12 cellular contexts compared by ENCODE assay signal in the genomic region with DNA sequence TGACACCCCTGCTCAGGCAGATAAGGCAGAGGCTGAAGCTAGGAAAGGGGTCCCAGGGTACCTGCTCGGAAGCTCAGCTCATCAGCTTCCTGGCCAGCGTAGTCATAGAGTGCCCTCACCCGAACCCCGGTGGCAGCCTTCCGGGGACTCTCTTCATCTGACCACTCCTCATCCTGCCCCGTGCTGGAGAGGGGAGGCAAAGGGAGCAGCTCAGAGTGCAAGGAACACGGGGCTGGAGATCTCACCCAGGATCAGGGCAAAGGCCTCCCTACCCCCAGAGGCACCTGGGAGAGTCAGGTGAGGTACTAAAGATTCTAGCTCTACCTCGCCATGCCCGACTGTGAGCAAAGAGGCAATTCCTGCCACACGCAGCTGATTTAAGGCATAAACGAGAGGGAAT. TPM values are rescaled to one million over a fixed set of nuclear protein-coding genes. Genes with fewer than 3 reads are reported as not detected.
DNase-seq lines count a peak whose midpoint lies in the region; ATAC-seq and TF ChIP-seq lines count a peak whose summit lies in the region.
"Had no signal": no experiment of that assay in that cellular context is flagged by ENCODE, and none has a peak within 500 bp of the region (broad histone marks: within the 10 kb centered on the region; RNA-seq: fewer than 3 reads in every experiment).

No MANE protein-coding gene starts in this region.

- H3K27me3 ChIP-seq in BLaER1 (no peaks in the 10 kb centered on the region), NT2/D1 (ENCODE audit: insufficient read depth, insufficient read length) (no peaks in the 10 kb centered on the region), esophagus (ENCODE audit: control insufficient read depth in 1 of 2, insufficient read depth in 2 of 2, low read length in 2 of 2) (no peaks in the 10 kb centered on the region), prostate gland (replicated peaks; ENCODE audit: insufficient read depth) (no peaks in the 10 kb centered on the region), colonic mucosa (no peaks in the 10 kb centered on the region)

- peak overlapping the region; percentile 97 for H3K4me2 ChIP-seq in BLaER1

- DNase-seq in NT2/D1 (ENCODE audit: low read depth, low spot score) (no peak), prostate gland (ENCODE audit: low spot score) (no peak), colonic mucosa (no peak), NCI-H1694 (lab: John Stamatoyannopoulos, UW) (no peak)
- no peak for DNase-seq in activated effector memory CD4-positive, alpha-beta T cell treated with Interleukin-2 at 50 U/mL for 16 hours
- DNase-seq: dermis blood vessel endothelial cell, GM23248, KG1, NCI-H226 had no signal

- H3K27ac ChIP-seq in BLaER1 (peak overlapping the region; percentile 97), esophagus (ENCODE audit: low read depth in 2 of 2, low read length in 1 of 2) (peak overlapping the region; percentile 97 to 98), prostate gland (peak overlapping the region; percentile 97 to 100), colonic mucosa (no peak overlapping the region)

- peaks cover 36% of the 10 kb centered on the region for H4K20me1 ChIP-seq in BLaER1

- no peak for TF ChIP-seq POLR2A in prostate gland (IDR thresholded peaks at IDR 0.05)

- ATAC-seq in HG03196 (IDR thresholded peaks at IDR 0.05; ENCODE audit: unreplicated experiment) = no peak

- H3K4me1 ChIP-seq in BLaER1 = peaks cover 40% of the 10 kb centered on the region
- H3K4me1 ChIP-seq in NT2/D1 (ENCODE audit: insufficient read depth, insufficient read length) = peaks cover 30% of the 10 kb centered on the region
- peaks cover 2 to 13% of the 10 kb centered on the region in 2 donors for H3K4me1 ChIP-seq in esophagus (ENCODE audit: control insufficient read depth in 2 of 2, insufficient read depth in 2 of 2, low read length in 1 of 2)
- peaks cover 6% of the 10 kb centered on the region for H3K4me1 ChIP-seq in prostate gland (replicated peaks)
- H3K4me1 ChIP-seq in colonic mucosa = peaks cover 14% of the 10 kb centered on the region

- TF ChIP-seq CTCF in prostate gland (IDR thresholded peaks at IDR 0.05) (no peak), colonic mucosa (IDR thresholded peaks at IDR 0.05) (no peak)

- H3K4me3 ChIP-seq in BLaER1 (no peak overlapping the region), NT2/D1 (ENCODE audit: insufficient read length, low read depth) (no peak overlapping the region), esophagus (ENCODE audit: low read depth in 1 of 2, low read length in 2 of 2) (no peak overlapping the region), prostate gland (no peak overlapping the region), colonic mucosa (no peak overlapping the region)

- intact Hi-C loops in prostate gland (cut with DNase I) = loop anchor here (5.0 kb wide), 2 partner anchors 39 to 174 kb away; partner anchors contain the start of gene MYBPC3
- intact Hi-C loops in colonic mucosa (cut with DNase I) = loop anchor here (5.0 kb wide), 2 partner anchors 34 to 179 kb away; partner anchors contain the start of gene DDB2

- H3K36me3 ChIP-seq in BLaER1 = peaks cover 71% of the 10 kb centered on the region
- H3K36me3 ChIP-seq in NT2/D1 (ENCODE audit: insufficient read depth, insufficient read length, low read length) = peaks cover 72% of the 10 kb centered on the region
- H3K36me3 ChIP-seq in esophagus (ENCODE audit: control insufficient read depth in 2 of 2, insufficient read depth in 2 of 2, low read length in 1 of 2) = peaks cover under 1 to 38% of the 10 kb centered on the region in 2 donors
- peaks cover 0 to 3% of the 10 kb centered on the region in 2 donors for H3K36me3 ChIP-seq in prostate gland
- no peaks in the 10 kb centered on the region for H3K36me3 ChIP-seq in colonic mucosa

- no peaks in the 10 kb centered on the region for H3K9me3 ChIP-seq in BLaER1
- no peaks in the 10 kb centered on the region for H3K9me3 ChIP-seq in NT2/D1 (ENCODE audit: insufficient read depth, low read length)
- H3K9me3 ChIP-seq in esophagus (ENCODE audit: control insufficient read depth in 2 of 2, insufficient read depth in 1 of 2, low read depth in 1 of 2, low read length in 1 of 2) = no peaks in the 10 kb centered on the region
- no peaks in the 10 kb centered on the region for H3K9me3 ChIP-seq in prostate gland
- H3K9me3 ChIP-seq in colonic mucosa = no peaks in the 10 kb centered on the region

- WGBS in esophagus, 2 donors = 86 to 89% methylated on average over 10 to 11 of the region's 11 CpGs
- 79% methylated on average over 11 of the region's 11 CpGs for WGBS in prostate gland

- H3K9ac ChIP-seq in BLaER1 (peak overlapping the region; percentile 99), NT2/D1 (ENCODE audit: insufficient read length, low read depth) (peak overlapping the region; percentile 77), colonic mucosa (ENCODE audit: low read depth in 2 of 2, low read length in 2 of 2) (peak overlapping the region in 1 of 2 donors; percentile 94)

RNA-seq across cellular contexts. Expression of gene ARFGAP2, which starts 1.6 kb away (rescaled TPM):
- 10 to 100 TPM; 47.7 to 49.6 TPM for polyA plus RNA-seq in esophagus
- total RNA-seq in prostate gland = 100 to 1,000 TPM; 111 to 146 TPM
- total RNA-seq in colonic mucosa = 100 to 1,000 TPM in 1 of 2 donors, 10 to 100 TPM in 1; 64.6 to 109 TPM

RNA-seq across cellular contexts. Expression of gene PACSIN3, which starts 7.9 kb away (rescaled TPM):
- 10 to 100 TPM; 54.7 to 55.6 TPM for polyA plus RNA-seq in esophagus
- total RNA-seq in prostate gland (10 to 100 TPM; 38.3 to 92.3 TPM), colonic mucosa (10 to 100 TPM in 1 of 2 donors, 1 to 10 TPM in 1; 3.2 to 11.2 TPM)

RNA-seq across cellular contexts. Expression of gene DDB2, which starts 36.5 kb away (rescaled TPM):
- 10 to 100 TPM; 41.9 to 54.3 TPM for polyA plus RNA-seq in esophagus
- 10 to 100 TPM; 27.4 to 41.3 TPM for total RNA-seq in prostate gland
- total RNA-seq in colonic mucosa = 10 to 100 TPM; 28.0 to 46.5 TPM
